In the genomic region with DNA sequence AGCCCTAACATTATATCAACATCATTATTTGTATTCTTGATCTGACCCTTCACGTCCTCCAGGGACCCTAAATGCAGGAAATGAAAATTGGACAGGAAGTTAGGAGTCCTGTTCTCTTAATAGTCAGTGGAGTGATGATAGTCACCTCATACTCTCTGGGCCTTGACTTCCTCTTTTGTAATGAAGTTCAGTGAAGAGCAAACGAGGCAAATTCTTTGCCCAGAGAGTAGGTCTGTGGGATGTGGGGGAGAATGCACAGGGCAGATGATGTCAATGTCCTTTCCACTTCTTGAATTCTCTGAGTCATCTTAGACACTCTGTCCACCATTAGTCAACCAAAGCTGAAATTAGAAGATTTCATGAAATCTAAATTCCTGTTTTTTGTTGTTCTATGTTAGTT, we compare ENCODE assay signal across 9 cellular contexts. TPM values are rescaled to one million over a fixed set of nuclear protein-coding genes. Genes with fewer than 3 reads are reported as not detected.
DNase-seq lines count a peak whose midpoint lies in the region; ATAC-seq and TF ChIP-seq lines count a peak whose summit lies in the region.
"Had no signal": no experiment of that assay in that cellular context is flagged by ENCODE, and none has a peak within 500 bp of the region (broad histone marks: within the 10 kb centered on the region; RNA-seq: fewer than 3 reads in every experiment).

No MANE protein-coding gene starts in this region.

- ATAC-seq in CD4-positive, alpha-beta T cell (ENCODE audit: poor library complexity): peak; percentile 17
- ATAC-seq in HG03558 (IDR thresholded peaks at IDR 0.05; ENCODE audit: extremely low read depth, unreplicated experiment) (peak; percentile 93), upper lobe of right lung (peak; percentile 97), HG03571 (IDR thresholded peaks at IDR 0.05; ENCODE audit: unreplicated experiment) (no peak)

- H3K4me3 Mint-ChIP-seq in CD4-positive, alpha-beta T cell: no peak overlapping the region
- H3K4me3 Mint-ChIP-seq in dendritic cell treated with granulocyte-macrophage colony-stimulating factor and Interleukin-4, amounts not matched to agents 40 ng/mL and 50 ng/mL, for 4 days: peak overlapping the region; percentile 23
- H3K4me3 Mint-ChIP-seq: neural crest cell had no signal

- no peak overlapping the region for H3K4me3 ChIP-seq in upper lobe of right lung

- intact Hi-C loops in CD4-positive, alpha-beta T cell (cut with DNase I, micrococcal nuclease): no loop called here
- intact Hi-C loops in dendritic cell treated with granulocyte-macrophage colony-stimulating factor and Interleukin-4, amounts not matched to agents 40 ng/mL and 50 ng/mL, for 4 days (cut with micrococcal nuclease): no loop called here
- intact Hi-C loops in upper lobe of right lung (cut with DNase I): no loop called here

- H3K36me3 ChIP-seq in upper lobe of right lung: no peaks in the 10 kb centered on the region

- DNase-seq in CD4-positive, alpha-beta T cell: no peak
- DNase-seq in GM20000 (ENCODE audit: low spot score) (peak; percentile 48), upper lobe of right lung (no peak), cerebellar cortex (ENCODE audit: low spot score) (no peak), NCI-H1417 treated with DMSO at 0.1 percent for 48 hours (lab: John Stamatoyannopoulos, UW) (no peak)

- POLR2A ChIA-PET in CD4-positive, alpha-beta T cell (lab: Charles Lee): no interaction called here

- H3K27me3 ChIP-seq in CD4-positive, alpha-beta T cell (ENCODE audit: control insufficient read depth, insufficient read depth, low read length): no peaks in the 10 kb centered on the region
- H3K27me3 ChIP-seq in upper lobe of right lung: no peaks in the 10 kb centered on the region

- H3K27me3 Mint-ChIP-seq in CD4-positive, alpha-beta T cell: no peaks in the 10 kb centered on the region
- no peaks in the 10 kb centered on the region for H3K27me3 Mint-ChIP-seq in dendritic cell treated with granulocyte-macrophage colony-stimulating factor and Interleukin-4, amounts not matched to agents 40 ng/mL and 50 ng/mL, for 4 days

- H3K27ac Mint-ChIP-seq in CD4-positive, alpha-beta T cell: no peak overlapping the region
- peak overlapping the region; percentile 88 for H3K27ac Mint-ChIP-seq in dendritic cell treated with granulocyte-macrophage colony-stimulating factor and Interleukin-4, amounts not matched to agents 40 ng/mL and 50 ng/mL, for 4 days

- no peaks in the 10 kb centered on the region for H3K9me3 Mint-ChIP-seq in CD4-positive, alpha-beta T cell
- peaks cover 15% of the 10 kb centered on the region for H3K9me3 Mint-ChIP-seq in dendritic cell treated with granulocyte-macrophage colony-stimulating factor and Interleukin-4, amounts not matched to agents 40 ng/mL and 50 ng/mL, for 4 days

- CTCF ChIA-PET in CD4-positive, alpha-beta T cell (lab: Charles Lee): no interaction called here

- no peaks in the 10 kb centered on the region for H3K9me3 ChIP-seq in CD4-positive, alpha-beta T cell (ENCODE audit: control insufficient read depth, low read length)
- no peaks in the 10 kb centered on the region for H3K9me3 ChIP-seq in upper lobe of right lung

- H3K36me3 Mint-ChIP-seq in CD4-positive, alpha-beta T cell (ENCODE audit: low read depth): no peaks in the 10 kb centered on the region
- no peaks in the 10 kb centered on the region for H3K36me3 Mint-ChIP-seq in dendritic cell treated with granulocyte-macrophage colony-stimulating factor and Interleukin-4, amounts not matched to agents 40 ng/mL and 50 ng/mL, for 4 days (ENCODE audit: low read depth)

- H3K4me1 ChIP-seq in upper lobe of right lung: no peaks in the 10 kb centered on the region

- TF ChIP-seq CTCF in CD4-positive, alpha-beta T cell (IDR thresholded peaks at IDR 0.05): no peak
- TF ChIP-seq CTCF in GM20000 (IDR thresholded peaks at IDR 0.05; ENCODE audit: extremely low read depth, missing control alignments): no peak
- no peak for TF ChIP-seq CTCF in upper lobe of right lung (IDR thresholded peaks at IDR 0.05)

- peaks cover 3% of the 10 kb centered on the region for H3K4me1 Mint-ChIP-seq in CD4-positive, alpha-beta T cell (ENCODE audit: low read depth)
- H3K4me1 Mint-ChIP-seq in dendritic cell treated with granulocyte-macrophage colony-stimulating factor and Interleukin-4, amounts not matched to agents 40 ng/mL and 50 ng/mL, for 4 days (ENCODE audit: low read depth): peaks cover 34% of the 10 kb centered on the region
- H3K4me1 Mint-ChIP-seq: neural crest cell had no signal

- no peak overlapping the region for H3K27ac ChIP-seq in CD4-positive, alpha-beta T cell (ENCODE audit: low read depth, low read length)
- peak overlapping the region; percentile 48 for H3K27ac ChIP-seq in upper lobe of right lung

RNA-seq across cellular contexts. Expression of gene GPRIN3, which starts 17.1 kb away (rescaled TPM):
- 10 to 100 TPM; 46.4 TPM for total RNA-seq in CD4-positive, alpha-beta T cell
- total RNA-seq in upper lobe of right lung: 25.2 TPM
